ENCODE assay signal across 10 cellular contexts in genomic region chr1:12196641-12197482, GRCh38. TPM values are rescaled to one million over a fixed set of nuclear protein-coding genes. Genes with fewer than 3 reads are reported as not detected.
A peak's percentile ranks its signal among the peaks of the same experiment; 100 is the strongest.
DNase-seq lines count a peak whose midpoint lies in the region; ATAC-seq and TF ChIP-seq lines count a peak whose summit lies in the region.
"Had no signal": no experiment of that assay in that cellular context is flagged by ENCODE, and none has a peak within 500 bp of the region (broad histone marks: within the 10 kb centered on the region; RNA-seq: fewer than 3 reads in every experiment).

No MANE protein-coding gene starts in this region.

- CTCF ChIA-PET in activated CD8-positive, alpha-beta memory T cell treated with anti-CD3 and anti-CD28 coated beads, Interleukin-2, amount 10 ng/mL, durations not matched to agents 7 days and 5 days (lab: Charles Lee): interaction anchor here (0.9 to 16.4 kb wide), 5 partner anchors 9 to 90 kb away, joined by 3 to 296 read pairs (median 3); no protein-coding TSS in a partner anchor

- TF ChIP-seq CTCF in glutamatergic neuron (IDR thresholded peaks at IDR 0.05; ENCODE audit: partially characterized antibody, unreplicated experiment): peak; percentile 47

- peaks cover 7% of the 10 kb centered on the region for H3K27me3 Mint-ChIP-seq in glutamatergic neuron (ENCODE audit: unreplicated experiment)
- no peaks in the 10 kb centered on the region for H3K27me3 Mint-ChIP-seq in activated CD8-positive, alpha-beta memory T cell treated with anti-CD3 and anti-CD28 coated beads, Interleukin-2, amount 10 ng/mL, durations not matched to agents 7 days and 5 days
- H3K27me3 Mint-ChIP-seq: activated CD4-positive, alpha-beta T cell treated with anti-CD3 and anti-CD28 coated beads, Interleukin-2, amount 10 ng/mL, durations not matched to agents 24 days and 14 days had no signal

- peaks cover 5% of the 10 kb centered on the region for H3K9me3 Mint-ChIP-seq in glutamatergic neuron (ENCODE audit: unreplicated experiment)
- H3K9me3 Mint-ChIP-seq in activated CD8-positive, alpha-beta memory T cell treated with anti-CD3 and anti-CD28 coated beads, Interleukin-2, amount 10 ng/mL, durations not matched to agents 7 days and 5 days (ENCODE audit: low read depth): no peaks in the 10 kb centered on the region
- H3K9me3 Mint-ChIP-seq: activated CD4-positive, alpha-beta T cell treated with anti-CD3 and anti-CD28 coated beads, Interleukin-2, amount 10 ng/mL, durations not matched to agents 24 days and 14 days had no signal

- peak; percentile 35 to 48 for ATAC-seq in activated CD4-positive, CD25-positive, alpha-beta regulatory T cell treated with anti-CD3 and anti-CD28 coated beads, Interleukin-2, amount 50 U/mL, for 24 hours
- peak; percentile 45 for ATAC-seq in stimulated activated naive CD8-positive, alpha-beta T cell treated with anti-CD3 and anti-CD28 coated beads, Interleukin-15, Interleukin-2, amounts not matched to agents 100 U/mL and 50 U/mL, for 24 hours
- ATAC-seq in HG02571 (IDR thresholded peaks at IDR 0.05; ENCODE audit: unreplicated experiment): no peak
- ATAC-seq in activated CD8-positive, alpha-beta memory T cell treated with anti-CD3 and anti-CD28 coated beads, Interleukin-2, amount 10 ng/mL, durations not matched to agents 7 days and 5 days: no peak

- no peak for DNase-seq in activated CD4-positive, CD25-positive, alpha-beta regulatory T cell (lab: John Stamatoyannopoulos, UW)
- peak; percentile 17 for DNase-seq in NCI-H82 treated with DMSO at 0.1 percent for 48 hours (lab: John Stamatoyannopoulos, UW; ENCODE audit: unreplicated experiment)
- no peak for DNase-seq in glutamatergic neuron
- DNase-seq in stimulated activated naive CD8-positive, alpha-beta T cell treated with anti-CD3 and anti-CD28 coated beads, Interleukin-15, Interleukin-2, amounts not matched to agents 100 U/mL and 50 U/mL, for 24 hours: no peak
- DNase-seq in A172 (ENCODE audit: low spot score): no peak
- DNase-seq in activated CD8-positive, alpha-beta memory T cell treated with anti-CD3 and anti-CD28 coated beads, Interleukin-2, amount 10 ng/mL, durations not matched to agents 7 days and 5 days: no peak
- DNase-seq: activated CD4-positive, alpha-beta T cell treated with anti-CD3 and anti-CD28 coated beads, Interleukin-2, amount 10 ng/mL, durations not matched to agents 24 days and 14 days; cortex of kidney had no signal

- H3K27ac Mint-ChIP-seq in glutamatergic neuron (ENCODE audit: unreplicated experiment): peak overlapping the region; percentile 52
- H3K27ac Mint-ChIP-seq in activated CD8-positive, alpha-beta memory T cell treated with anti-CD3 and anti-CD28 coated beads, Interleukin-2, amount 10 ng/mL, durations not matched to agents 7 days and 5 days: no peak overlapping the region
- H3K27ac Mint-ChIP-seq: activated CD4-positive, alpha-beta T cell treated with anti-CD3 and anti-CD28 coated beads, Interleukin-2, amount 10 ng/mL, durations not matched to agents 24 days and 14 days had no signal

- H3K4me1 Mint-ChIP-seq in glutamatergic neuron (ENCODE audit: low read depth, unreplicated experiment): peaks cover 10% of the 10 kb centered on the region
- H3K4me1 Mint-ChIP-seq in activated CD8-positive, alpha-beta memory T cell treated with anti-CD3 and anti-CD28 coated beads, Interleukin-2, amount 10 ng/mL, durations not matched to agents 7 days and 5 days: peaks cover 55% of the 10 kb centered on the region

- no peaks in the 10 kb centered on the region for H3K36me3 Mint-ChIP-seq in glutamatergic neuron (ENCODE audit: unreplicated experiment)
- H3K36me3 Mint-ChIP-seq in activated CD8-positive, alpha-beta memory T cell treated with anti-CD3 and anti-CD28 coated beads, Interleukin-2, amount 10 ng/mL, durations not matched to agents 7 days and 5 days: peaks cover 51% of the 10 kb centered on the region

- no peak overlapping the region for H3K4me3 Mint-ChIP-seq in glutamatergic neuron (ENCODE audit: unreplicated experiment)
- H3K4me3 Mint-ChIP-seq in activated CD8-positive, alpha-beta memory T cell treated with anti-CD3 and anti-CD28 coated beads, Interleukin-2, amount 10 ng/mL, durations not matched to agents 7 days and 5 days: no peak overlapping the region
- H3K4me3 Mint-ChIP-seq: activated CD4-positive, alpha-beta T cell treated with anti-CD3 and anti-CD28 coated beads, Interleukin-2, amount 10 ng/mL, durations not matched to agents 24 days and 14 days had no signal

RNA-seq across cellular contexts. Expression of gene TNFRSF1B, which starts 30.1 kb away (rescaled TPM):
- total RNA-seq in glutamatergic neuron (ENCODE audit: unreplicated experiment): 5.1 TPM
- not detected in 2 replicates for total RNA-seq in A172 (2014; rRNA removed; shearing (Covaris generic))
- total RNA-seq in activated CD8-positive, alpha-beta memory T cell treated with anti-CD3 and anti-CD28 coated beads, Interleukin-2, amount 10 ng/mL, durations not matched to agents 7 days and 5 days: 100 to 1,000 TPM; 294 to 370 TPM

RNA-seq across cellular contexts. Expression of gene VPS13D, which starts 33.0 kb away (rescaled TPM):
- total RNA-seq in glutamatergic neuron (ENCODE audit: unreplicated experiment): 32.8 TPM
- 5.8 and 6.8 TPM in 2 replicates for total RNA-seq in A172 (2014; rRNA removed; shearing (Covaris generic))
- 10 to 100 TPM; 34.6 to 38.3 TPM for total RNA-seq in activated CD8-positive, alpha-beta memory T cell treated with anti-CD3 and anti-CD28 coated beads, Interleukin-2, amount 10 ng/mL, durations not matched to agents 7 days and 5 days

Comparison
In these comparisons a context has a peak if more than half of its experiments do, and no peak if none do; other contexts are left out.
1. ATAC-seq: peak in activated CD4-positive, CD25-positive, alpha-beta regulatory T cell treated with anti-CD3 and anti-CD28 coated beads, Interleukin-2, amount 50 U/mL, for 24 hours (2 of 2) and stimulated activated naive CD8-positive, alpha-beta T cell treated with anti-CD3 and anti-CD28 coated beads, Interleukin-15, Interleukin-2, amounts not matched to agents 100 U/mL and 50 U/mL, for 24 hours (single experiment); none in HG02571 (single experiment) and activated CD8-positive, alpha-beta memory T cell treated with anti-CD3 and anti-CD28 coated beads, Interleukin-2, amount 10 ng/mL, durations not matched to agents 7 days and 5 days (single experiment).
2. RNA of gene TNFRSF1B, which starts 30.1 kb away (total RNA-seq): 294 to 370 TPM in activated CD8-positive, alpha-beta memory T cell treated with anti-CD3 and anti-CD28 coated beads, Interleukin-2, amount 10 ng/mL, durations not matched to agents 7 days and 5 days; 5.1 TPM in glutamatergic neuron (single experiment) and not detected in A172; every median in the first group is over 10 times any median in the second.